6 cellular contexts compared by ENCODE assay signal in the genomic region with DNA sequence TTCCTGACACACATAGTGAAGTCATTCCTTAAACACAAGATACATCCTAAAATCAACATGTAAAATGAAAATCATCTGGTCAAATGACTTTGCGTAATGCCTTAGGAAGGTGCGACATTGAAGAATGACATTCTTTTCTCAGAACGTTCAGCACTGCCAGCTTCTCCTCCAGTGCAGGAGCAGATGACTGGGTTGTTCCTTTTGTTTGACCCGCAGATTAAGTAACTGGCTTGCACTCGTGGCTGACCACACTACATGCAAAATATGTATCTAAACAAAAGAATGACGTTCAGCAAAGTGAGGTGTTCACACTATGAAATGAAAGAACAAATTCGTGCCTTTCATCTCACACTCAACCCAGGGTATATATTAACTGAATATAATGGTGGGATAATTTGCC.
A peak's percentile ranks its signal among the peaks of the same experiment; 100 is the strongest.
DNase-seq lines count a peak whose midpoint lies in the region; ATAC-seq, FAIRE-seq and TF ChIP-seq lines count a peak whose summit lies in the region.
"Not testable (repeated sequence)": the region's sequence is repeated elsewhere in the genome, so short reads cannot be mapped to it uniquely, and the experiment has no call there.

No MANE protein-coding gene starts in this region.

- H4K20me1 ChIP-seq in PC-3 (ENCODE audit: low read length) = not testable (repeated sequence)

- DNase-seq in Daoy (ENCODE audit: low read depth) (peak; percentile 0), PC-3 (peak; percentile 26), amniotic epithelial cell (ENCODE audit: low read depth) (peak; percentile 16), astrocyte of the hippocampus (ENCODE audit: low read depth, low spot score) (peak; percentile 52), fibroblast of the aortic adventitia (ENCODE audit: low read depth) (peak; percentile 14)
- not testable (repeated sequence) for DNase-seq in bronchial epithelial cell (ENCODE audit: low read depth)

- not testable (repeated sequence) for ATAC-seq in PC-3

- H3F3A ChIP-seq in PC-3 (ENCODE audit: low read length, unreplicated experiment) = not testable (repeated sequence)

- FAIRE-seq in bronchial epithelial cell (lab: Jason Lieb, UNC) = peak; percentile 81

- H3K36me3 ChIP-seq in PC-3 (ENCODE audit: low read depth, low read length); bronchial epithelial cell (ENCODE audit: control insufficient read depth, insufficient read depth, low read length): not testable (repeated sequence)

- not testable (repeated sequence) for H3K4me3 ChIP-seq in PC-3 (ENCODE audit: low read length); bronchial epithelial cell (ENCODE audit: low read depth, low read length); fibroblast of the aortic adventitia (ENCODE audit: low read depth, low read length)

- H2AFZ ChIP-seq in PC-3 (ENCODE audit: low read length) = not testable (repeated sequence)

- POLR2A ChIA-PET in PC-3 (lab: Charles Lee; ENCODE audit: unreplicated experiment) = not testable (repeated sequence)

- H3K4me2 ChIP-seq in PC-3 (ENCODE audit: low read length) = not testable (repeated sequence)

- not testable (repeated sequence) for H3K9ac ChIP-seq in PC-3 (ENCODE audit: low read length)

- not testable (repeated sequence) for TF ChIP-seq CTCF in PC-3 (conservative IDR thresholded peaks at IDR 0.05; ENCODE audit: low read depth, low read length); bronchial epithelial cell (IDR thresholded peaks at IDR 0.05; ENCODE audit: insufficient read depth, low read length, severe bottlenecking); fibroblast of the aortic adventitia (IDR thresholded peaks at IDR 0.05; ENCODE audit: insufficient read depth, low read length)

- intact Hi-C loops in PC-3 (cut with micrococcal nuclease) = not testable (repeated sequence)

- BruUV-seq in PC-3 (replicated peaks; lab: Mats Ljungman, UMichigan) = not testable (repeated sequence)

- not testable (repeated sequence) for H3K27me3 ChIP-seq in PC-3 (ENCODE audit: low read length); bronchial epithelial cell (ENCODE audit: control insufficient read depth, insufficient read depth, low read length)

- not testable (repeated sequence) for H3K79me2 ChIP-seq in PC-3 (ENCODE audit: low read length)

- not testable (repeated sequence) for H3K4me1 ChIP-seq in PC-3 (ENCODE audit: insufficient read depth, low read length)

- H3K9me2 ChIP-seq in PC-3 (replicated peaks; ENCODE audit: low read length) = not testable (repeated sequence)

- CTCF ChIA-PET in PC-3 (lab: Charles Lee) = not testable (repeated sequence)

- not testable (repeated sequence) for H3K27ac ChIP-seq in PC-3 (ENCODE audit: low read length)

- H3K9me3 ChIP-seq in PC-3 (ENCODE audit: low read length) = not testable (repeated sequence)
